ENCODE assay signal across 15 cellular contexts in genomic region chr9:14479187-14479586, GRCh38.
"Had no signal": no experiment of that assay in that cellular context is flagged by ENCODE, and none has a peak within 500 bp of the region (broad histone marks: within the 10 kb centered on the region; RNA-seq: fewer than 3 reads in every experiment).

No MANE protein-coding gene starts in this region.

- H3K36me3 Mint-ChIP-seq: activated naive CD8-positive, alpha-beta T cell; brain; naive B cell had no signal

- H3K4me1 Mint-ChIP-seq: naive B cell had no signal

- H3K9me3 Mint-ChIP-seq: endodermal cell had no signal

- DNase-seq: activated CD4-positive, alpha-beta T cell treated with anti-CD3 and anti-CD28 coated beads, Interleukin-2, amount 50 U/mL, for 1 hour; activated gamma-delta T cell; activated T-cell treated with anti-CD3 and anti-CD28 coated beads, Interleukin-2, amount 50 U/mL, for 1 hour; amygdala; dermis blood vessel endothelial cell; endodermal cell; hippocampal formation; midbrain; naive B cell; posterior cingulate gyrus; small intestine had no signal

- H3K27me3 ChIP-seq: neutrophil, right atrium auricular region had no signal

- H3K36me3 ChIP-seq: neutrophil, right atrium auricular region had no signal

- H3K4me3 Mint-ChIP-seq: activated naive CD8-positive, alpha-beta T cell; brain; endodermal cell; naive B cell had no signal

- H3K27ac Mint-ChIP-seq: activated naive CD8-positive, alpha-beta T cell had no signal

- H3K27ac ChIP-seq: neutrophil, right atrium auricular region had no signal

- H3K4me3 ChIP-seq: right atrium auricular region had no signal

- H3K9me3 ChIP-seq: neutrophil, right atrium auricular region had no signal

- H3K4me1 ChIP-seq: right atrium auricular region had no signal
